Comparison of ENCODE assay signal across 13 cellular contexts in the genomic region with DNA sequence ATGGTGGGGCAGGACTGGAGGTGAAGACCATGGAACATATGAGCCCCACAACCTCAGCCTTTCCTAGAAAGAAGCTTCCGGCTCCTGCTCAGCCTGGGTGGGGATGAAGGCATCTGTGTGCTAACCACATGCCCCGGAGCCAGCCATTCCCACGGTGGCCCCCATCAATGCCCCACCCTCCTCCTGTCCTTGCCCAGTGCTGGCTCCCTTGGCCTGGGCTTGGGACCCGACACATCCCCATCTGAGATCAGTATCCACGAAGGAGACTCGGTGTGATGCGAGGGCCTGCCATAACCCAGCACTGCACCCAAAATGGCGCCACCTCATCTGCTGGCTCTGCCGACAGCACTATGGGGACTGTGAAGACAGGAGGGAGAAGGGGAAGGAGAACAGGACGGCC. TPM values are rescaled to one million over a fixed set of nuclear protein-coding genes. Genes with fewer than 3 reads are reported as not detected.
A peak's percentile ranks its signal among the peaks of the same experiment; 100 is the strongest.
DNase-seq lines count a peak whose midpoint lies in the region; ATAC-seq and TF ChIP-seq lines count a peak whose summit lies in the region.
"Had no signal": no experiment of that assay in that cellular context is flagged by ENCODE, and none has a peak within 500 bp of the region (broad histone marks: within the 10 kb centered on the region; RNA-seq: fewer than 3 reads in every experiment).

No MANE protein-coding gene starts in this region.

- H4K8ac ChIP-seq in mesenchymal stem cell (ENCODE audit: low read length) = peak overlapping the region; percentile 97
- H4K8ac ChIP-seq in H9 (replicated peaks; ENCODE audit: insufficient read length, low read depth, low read length) = no peak overlapping the region

- no peaks in the 10 kb centered on the region for H3K9me3 ChIP-seq in BLaER1 treated with 17β-estradiol and CSF1 and Interleukin-3, amounts not matched to agents 10 nM and 100 nM (replicated peaks in 1 of 11)
- H3K9me3 ChIP-seq in mesenchymal stem cell (ENCODE audit: control insufficient read depth, low read length) (no peaks in the 10 kb centered on the region), H9 (ENCODE audit: control insufficient read depth, low read depth, low read length) (no peaks in the 10 kb centered on the region)
- H3K9me3 ChIP-seq: ovary had no signal

- H2BK5ac ChIP-seq in mesenchymal stem cell (ENCODE audit: low read depth, low read length, poor library complexity, severe bottlenecking) = no peak overlapping the region
- H2BK5ac ChIP-seq in H9 (ENCODE audit: insufficient read length, low read length) = no peak overlapping the region

- H3K36me3 Mint-ChIP-seq in H9 (ENCODE audit: insufficient read depth in 1 of 3, low read depth in 3 of 3) = no peaks in the 10 kb centered on the region

- no peaks in the 10 kb centered on the region for H3K9me3 Mint-ChIP-seq in H9
- H3K9me3 Mint-ChIP-seq: activated CD4-positive, alpha-beta memory T cell treated with anti-CD3 and anti-CD28 coated beads, Interleukin-2, amount 10 ng/mL, durations not matched to agents 7 days and 5 days had no signal

- H3K9ac ChIP-seq in BLaER1 treated with 17β-estradiol and CSF1 and Interleukin-3, amounts not matched to agents 10 nM and 100 nM = peak overlapping the region in 2 of 11 experiments; percentile 39 to 57; a peak in 3 of 22 replicates
- H3K9ac ChIP-seq in mesenchymal stem cell (ENCODE audit: low read length) = no peak overlapping the region
- no peak overlapping the region for H3K9ac ChIP-seq in H9 (ENCODE audit: extremely low read depth, insufficient read length, low read length)

- DNase-seq in coronary artery (ENCODE audit: low spot score) (no peak), mesenchymal stem cell (no peak), H9 (no peak)
- DNase-seq: activated CD4-positive, alpha-beta memory T cell treated with anti-CD3 and anti-CD28 coated beads, Interleukin-2, amount 10 ng/mL, durations not matched to agents 7 days and 5 days; NCI-H1048; NCI-H2171; SIG-M5 had no signal

- no peak overlapping the region for H3K4me3 Mint-ChIP-seq in H9
- H3K4me3 Mint-ChIP-seq: activated CD4-positive, alpha-beta memory T cell treated with anti-CD3 and anti-CD28 coated beads, Interleukin-2, amount 10 ng/mL, durations not matched to agents 7 days and 5 days had no signal

- H3K4me1 ChIP-seq in BLaER1 treated with 17β-estradiol and CSF1 and Interleukin-3, amounts not matched to agents 10 nM and 100 nM = peaks cover 86 to 100% (median 91%) of the 10 kb centered on the region in 10 experiments
- peaks cover 71% of the 10 kb centered on the region for H3K4me1 ChIP-seq in mesenchymal stem cell (ENCODE audit: control insufficient read depth, insufficient read depth, low read depth, low read length)
- peaks cover 6% of the 10 kb centered on the region; the same call in 1 of the 2 replicates for H3K4me1 ChIP-seq in H9 (ENCODE audit: insufficient read depth, low read length)

- no peak overlapping the region for H3K4me3 ChIP-seq in BLaER1 treated with 17β-estradiol and CSF1 and Interleukin-3, amounts not matched to agents 10 nM and 100 nM
- H3K4me3 ChIP-seq in coronary artery (no peak overlapping the region), mesenchymal stem cell (ENCODE audit: insufficient read depth in 1 of 2, low read depth in 1 of 2, low read length in 2 of 2) (no peak overlapping the region), skin epidermis (no peak overlapping the region)
- H3K4me3 ChIP-seq: ovary had no signal

- H3K14ac ChIP-seq in mesenchymal stem cell (ENCODE audit: low read length in 2 of 2) = peak overlapping the region; percentile 20 to 35
- H3K14ac ChIP-seq in H9 (ENCODE audit: insufficient read depth, low read length) = no peak overlapping the region

- no peaks in the 10 kb centered on the region for H4K20me1 ChIP-seq in BLaER1 treated with 17β-estradiol and CSF1 and Interleukin-3, amounts not matched to agents 10 nM and 100 nM
- H4K20me1 ChIP-seq in H9 (ENCODE audit: control insufficient read depth, insufficient read depth, insufficient read length) = no peaks in the 10 kb centered on the region

- H3K27ac Mint-ChIP-seq in H9 = no peak overlapping the region
- H3K27ac Mint-ChIP-seq: activated CD4-positive, alpha-beta memory T cell treated with anti-CD3 and anti-CD28 coated beads, Interleukin-2, amount 10 ng/mL, durations not matched to agents 7 days and 5 days had no signal

- H3K23ac ChIP-seq in mesenchymal stem cell (ENCODE audit: low read length in 2 of 2) (no peak overlapping the region), H9 (ENCODE audit: insufficient read length, low read depth, low read length) (no peak overlapping the region)

- H2AK5ac ChIP-seq in mesenchymal stem cell (ENCODE audit: low read length, severe bottlenecking) = peak overlapping the region; percentile 80
- H2AK5ac ChIP-seq in H9 (ENCODE audit: insufficient read length, low read length) = no peak overlapping the region

- no peaks in the 10 kb centered on the region; the same call in 1 of the 2 replicates for H3K27me3 Mint-ChIP-seq in H9 (ENCODE audit: low read depth)

- H3T11ph ChIP-seq in H9 (ENCODE audit: low read length) = no peak overlapping the region

- no peak overlapping the region for H3K56ac ChIP-seq in H9 (ENCODE audit: insufficient read length, low read depth, low read length)

- H3K27me3 ChIP-seq in BLaER1 treated with 17β-estradiol and CSF1 and Interleukin-3, amounts not matched to agents 10 nM and 100 nM = no peaks in the 10 kb centered on the region
- H3K27me3 ChIP-seq in mesenchymal stem cell (ENCODE audit: control insufficient read depth in 1 of 2, insufficient read depth in 1 of 2, low read length in 2 of 2) (no peaks in the 10 kb centered on the region), H9 (ENCODE audit: insufficient read depth, low read length) (no peaks in the 10 kb centered on the region)
- H3K27me3 ChIP-seq: ovary had no signal

- H3K36me3 ChIP-seq in BLaER1 treated with 17β-estradiol and CSF1 and Interleukin-3, amounts not matched to agents 10 nM and 100 nM = no peaks in the 10 kb centered on the region
- H3K36me3 ChIP-seq in mesenchymal stem cell (ENCODE audit: control insufficient read depth in 1 of 2, insufficient read depth in 2 of 2, low read depth in 1 of 2, low read length in 2 of 2) = no peaks in the 10 kb centered on the region
- H3K36me3 ChIP-seq: ovary had no signal

- peak overlapping the region; percentile 75 to 84 for H3K4ac ChIP-seq in mesenchymal stem cell (ENCODE audit: low read depth in 1 of 2, low read length in 2 of 2)
- H3K4ac ChIP-seq in H9 (ENCODE audit: low read depth, low read length) = no peak overlapping the region

- H3K79me2 ChIP-seq in H9 (ENCODE audit: insufficient read depth, low read length) = no peaks in the 10 kb centered on the region

- peak overlapping the region; percentile 5 to 53 (median 38); a peak in 14 of 22 replicates for H3K27ac ChIP-seq in BLaER1 treated with 17β-estradiol and CSF1 and Interleukin-3, amounts not matched to agents 10 nM and 100 nM
- H3K27ac ChIP-seq in coronary artery (peak overlapping the region; percentile 59 to 99), mesenchymal stem cell (ENCODE audit: low read length, poor library complexity, severe bottlenecking) (no peak overlapping the region), skin epidermis (peak overlapping the region in 19 of 21 experiments; percentile 32 to 97 (median 79)), H9 (ENCODE audit: insufficient read length, low read depth, low read length) (no peak overlapping the region)
- H3K27ac ChIP-seq: ovary had no signal

- peak overlapping the region; percentile 80 to 87 for H3K18ac ChIP-seq in mesenchymal stem cell (ENCODE audit: low read depth in 1 of 2, low read length in 2 of 2)
- H3K18ac ChIP-seq in H9 (ENCODE audit: insufficient read length, low read depth, low read length) = no peak overlapping the region

- no peak for TF ChIP-seq CTCF in coronary artery (IDR thresholded peaks at IDR 0.05)
- no peak for TF ChIP-seq CTCF in H9 (conservative IDR thresholded peaks at IDR 0.05)

- H2BK20ac ChIP-seq in H9 (ENCODE audit: low read depth, low read length, poor library complexity, severe bottlenecking) = no peak overlapping the region

- no peak for ATAC-seq in HG03520 (IDR thresholded peaks at IDR 0.05; ENCODE audit: unreplicated experiment)
- ATAC-seq in HG03565 (IDR thresholded peaks at IDR 0.05; ENCODE audit: unreplicated experiment) = no peak
- ATAC-seq in GM19328 (IDR thresholded peaks at IDR 0.05; ENCODE audit: unreplicated experiment) = no peak

- peak overlapping the region; percentile 29 for H2BK15ac ChIP-seq in mesenchymal stem cell (ENCODE audit: low read depth, poor library complexity, severe bottlenecking)
- no peak overlapping the region for H2BK15ac ChIP-seq in H9 (ENCODE audit: low read depth, low read length)

- H2BK12ac ChIP-seq in mesenchymal stem cell (ENCODE audit: low read length in 2 of 2) (peak overlapping the region; percentile 87 to 96), H9 (ENCODE audit: insufficient read length, low read depth, low read length) (no peak overlapping the region)

- peak overlapping the region; percentile 7 to 99 (median 36); a peak in 13 of 22 replicates for H3K4me2 ChIP-seq in BLaER1 treated with 17β-estradiol and CSF1 and Interleukin-3, amounts not matched to agents 10 nM and 100 nM
- no peak overlapping the region for H3K4me2 ChIP-seq in mesenchymal stem cell (ENCODE audit: low read length, poor library complexity, severe bottlenecking)
- H3K4me2 ChIP-seq in H9 (ENCODE audit: insufficient read depth, insufficient read length, low read length) = no peak overlapping the region

- peaks cover 23 to 34% of the 10 kb centered on the region in 2 experiments for H3K4me1 Mint-ChIP-seq in H9

- H3K79me1 ChIP-seq in mesenchymal stem cell (replicated peaks; ENCODE audit: low read length, poor library complexity, severe bottlenecking) = no peaks in the 10 kb centered on the region
- H3K79me1 ChIP-seq in H9 (ENCODE audit: insufficient read depth, low read depth, low read length, poor library complexity, severe bottlenecking) = no peaks in the 10 kb centered on the region

- no peak overlapping the region for H4K5ac ChIP-seq in H9 (ENCODE audit: insufficient read length, low read depth, low read length)

- H2AFZ ChIP-seq in mesenchymal stem cell (ENCODE audit: low read depth, low read length) (no peak overlapping the region), H9 (ENCODE audit: low read length) (no peak overlapping the region)

- H2BK120ac ChIP-seq in mesenchymal stem cell (ENCODE audit: low read depth, low read length) (peak overlapping the region; percentile 83), H9 (ENCODE audit: low read depth, low read length, poor library complexity, severe bottlenecking) (no peak overlapping the region)

- 96% methylated on average over 9 of the region's 10 CpGs for WGBS in mesenchymal stem cell
- WGBS in H9 (ENCODE audit: extremely low coverage, insufficient read length, low lambda C conversion rate) = no CpG with 5 or more reads among the region's 10 CpGs

- H4K91ac ChIP-seq in mesenchymal stem cell (ENCODE audit: low read length) = peak overlapping the region; percentile 98
- H4K91ac ChIP-seq in H9 (ENCODE audit: insufficient read length, low read depth, low read length) = no peak overlapping the region

- peaks cover 5% of the 10 kb centered on the region for H3K23me2 ChIP-seq in H9 (ENCODE audit: insufficient read length, low read depth, low read length, poor library complexity, severe bottlenecking)

RNA-seq across cellular contexts. Expression of a gene that starts 16.5 kb away (rescaled TPM):
- 288 TPM for polyA plus RNA-seq in mesenchymal stem cell (2013, experiment 1 of 2)
- 288 TPM for polyA plus RNA-seq in mesenchymal stem cell (2013, experiment 2 of 2)
- 48.4 and 50.9 TPM in 2 replicates for total RNA-seq in H9 (2021)

Comparison
In these comparisons a context has a peak if more than half of its experiments do, and no peak if none do; other contexts are left out.
1. H3K27ac ChIP-seq: peak in BLaER1 treated with 17β-estradiol and CSF1 and Interleukin-3, amounts not matched to agents 10 nM and 100 nM (11 of 11), coronary artery (2 of 2) and skin epidermis (19 of 21); none in mesenchymal stem cell (single experiment) and H9 (single experiment).
2. H3K4me2 ChIP-seq: peak in BLaER1 treated with 17β-estradiol and CSF1 and Interleukin-3, amounts not matched to agents 10 nM and 100 nM (11 of 11); none in mesenchymal stem cell (single experiment) and H9 (single experiment).